26 cellular contexts compared by ENCODE assay signal in the genomic region with DNA sequence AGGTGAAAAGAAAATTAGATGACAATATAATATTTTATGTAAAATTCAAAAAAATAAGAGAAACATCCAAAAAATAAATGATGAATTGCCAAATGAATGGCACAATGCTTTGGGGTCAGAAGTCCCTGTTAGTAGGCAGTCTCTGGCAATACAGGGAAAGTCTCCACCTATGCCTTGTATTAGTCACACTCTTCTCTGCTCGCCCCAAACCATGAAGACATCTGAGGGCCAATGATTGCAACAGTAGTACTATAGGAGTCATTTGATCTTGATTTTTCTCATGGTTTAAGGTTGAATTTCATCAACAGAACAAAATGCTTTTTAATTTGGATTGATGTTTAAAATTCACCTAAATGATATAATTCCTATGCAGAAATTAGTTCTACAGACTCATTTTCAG. TPM values are rescaled to one million over a fixed set of nuclear protein-coding genes. Genes with fewer than 3 reads are reported as not detected.
"Had no signal": no experiment of that assay in that cellular context is flagged by ENCODE, and none has a peak within 500 bp of the region (broad histone marks: within the 10 kb centered on the region; RNA-seq: fewer than 3 reads in every experiment).

No MANE protein-coding gene starts in this region.

- H3K9me3 ChIP-seq: body of pancreas, gastrocnemius medialis, left ventricle myocardium inferior, neutrophil, right lobe of liver, upper lobe of left lung, vagina had no signal

- H3K36me3 ChIP-seq: gastrocnemius medialis, left ventricle myocardium inferior, neutrophil, right lobe of liver, upper lobe of left lung, vagina had no signal

- H3K27ac ChIP-seq: body of pancreas, gastrocnemius medialis, left ventricle myocardium inferior, neutrophil, right lobe of liver, upper lobe of left lung had no signal

- DNase-seq: activated CD4-positive, alpha-beta T cell treated with anti-CD3 and anti-CD28 coated beads for 1 hour; activated CD4-positive, alpha-beta T cell treated with anti-CD3 and anti-CD28 coated beads, Interleukin-2, amount 10 ng/mL, durations not matched to agents 7 days and 5 days; activated CD8-positive, alpha-beta memory T cell treated with anti-CD3 and anti-CD28 coated beads, Interleukin-2, amount 10 ng/mL, durations not matched to agents 7 days and 5 days; activated CD8-positive, alpha-beta T cell treated with anti-CD3 and anti-CD28 coated beads, Interleukin-2, amount 10 ng/mL, durations not matched to agents 7 days and 5 days; activated T-cell treated with anti-CD3 and anti-CD28 coated beads, Interleukin-2, amount 50 U/mL, for 48 hours; aorta; body of pancreas; cortex of kidney; gastrocnemius medialis; glutamatergic neuron; islet precursor cell; left ventricle myocardium inferior; nephron progenitor cell; right lobe of liver; small intestine; stimulated activated CD4-positive, alpha-beta T cell treated with anti-CD3 and anti-CD28 coated beads, Interleukin-4, amount 100 ng/mL, for 24 hours; stimulated activated naive CD8-positive, alpha-beta T cell treated with anti-CD3 and anti-CD28 coated beads, Interleukin-15, amount 100 ng/mL, for 72 hours; substantia nigra; T-helper 9 cell; upper lobe of left lung had no signal

- H3K27me3 ChIP-seq: body of pancreas, vagina had no signal

- H3K4me3 Mint-ChIP-seq: activated CD4-positive, alpha-beta T cell treated with anti-CD3 and anti-CD28 coated beads, Interleukin-2, amount 10 ng/mL, durations not matched to agents 7 days and 5 days; activated CD8-positive, alpha-beta memory T cell treated with anti-CD3 and anti-CD28 coated beads, Interleukin-2, amount 10 ng/mL, durations not matched to agents 7 days and 5 days; activated CD8-positive, alpha-beta T cell treated with anti-CD3 and anti-CD28 coated beads, Interleukin-2, amount 10 ng/mL, durations not matched to agents 7 days and 5 days; nephron progenitor cell; stimulated activated effector memory CD8-positive, alpha-beta T cell treated with anti-CD3 and anti-CD28 coated beads, Interleukin-12 subunit alpha, Interleukin-12 subunit beta, amount 100 ng/mL, for 72 hours; stimulated activated naive CD8-positive, alpha-beta T cell treated with anti-CD3 and anti-CD28 coated beads, Interleukin-15, amount 100 ng/mL, for 72 hours; T-helper 1 cell treated with Interleukin-12 subunit alpha and Interleukin-12 subunit beta and Interleukin-4 antibody, amounts not matched to agents 30 μg/mL and 1 μg/mL, for 36 hours had no signal

- H3K4me3 ChIP-seq: body of pancreas, gastrocnemius medialis, left ventricle myocardium inferior, right lobe of liver, upper lobe of left lung, vagina had no signal

- H3K9me3 Mint-ChIP-seq: activated CD4-positive, alpha-beta T cell treated with anti-CD3 and anti-CD28 coated beads, Interleukin-2, amount 10 ng/mL, durations not matched to agents 7 days and 5 days; activated naive CD4-positive, alpha-beta T cell treated with anti-CD3 and anti-CD28 coated beads, Interleukin-2, amount 50 U/mL, for 72 hours; activated T-helper 2 cell treated with anti-CD3 and anti-CD28 coated beads, Interferon-gamma antibody, Interleukin-2, Interleukin-4, amounts not matched to agents 10 μg/mL and 5 μg/mL and 100 μg/mL, durations not matched to agents 14 hours and 24 hours and 36 hours; nephron progenitor cell; stimulated activated effector memory CD8-positive, alpha-beta T cell treated with anti-CD3 and anti-CD28 coated beads, Interleukin-12 subunit alpha, Interleukin-12 subunit beta, amount 100 ng/mL, for 72 hours; stimulated activated naive CD8-positive, alpha-beta T cell treated with anti-CD3 and anti-CD28 coated beads, Interleukin-15, amount 100 ng/mL, for 72 hours; T-helper 1 cell treated with Interleukin-12 subunit alpha and Interleukin-12 subunit beta and Interleukin-4 antibody, amounts not matched to agents 30 μg/mL and 1 μg/mL, for 36 hours had no signal

- H3K27ac Mint-ChIP-seq: activated CD4-positive, alpha-beta T cell treated with anti-CD3 and anti-CD28 coated beads, Interleukin-2, amount 10 ng/mL, durations not matched to agents 7 days and 5 days; activated CD8-positive, alpha-beta memory T cell treated with anti-CD3 and anti-CD28 coated beads, Interleukin-2, amount 10 ng/mL, durations not matched to agents 7 days and 5 days; activated CD8-positive, alpha-beta T cell treated with anti-CD3 and anti-CD28 coated beads, Interleukin-2, amount 10 ng/mL, durations not matched to agents 7 days and 5 days; activated naive CD4-positive, alpha-beta T cell treated with anti-CD3 and anti-CD28 coated beads, Interleukin-2, amount 50 U/mL, for 72 hours; activated T-helper 2 cell treated with anti-CD3 and anti-CD28 coated beads, Interferon-gamma antibody, Interleukin-2, Interleukin-4, amounts not matched to agents 10 μg/mL and 5 μg/mL and 100 μg/mL, durations not matched to agents 14 hours and 24 hours and 36 hours; stimulated activated effector memory CD8-positive, alpha-beta T cell treated with anti-CD3 and anti-CD28 coated beads, Interleukin-12 subunit alpha, Interleukin-12 subunit beta, amount 100 ng/mL, for 72 hours; stimulated activated naive CD8-positive, alpha-beta T cell treated with anti-CD3 and anti-CD28 coated beads, Interleukin-15, amount 100 ng/mL, for 72 hours; T-helper 1 cell treated with Interleukin-12 subunit alpha and Interleukin-12 subunit beta and Interleukin-4 antibody, amounts not matched to agents 30 μg/mL and 1 μg/mL, for 36 hours had no signal

- H3K36me3 Mint-ChIP-seq: activated CD8-positive, alpha-beta memory T cell treated with anti-CD3 and anti-CD28 coated beads, Interleukin-2, amount 10 ng/mL, durations not matched to agents 7 days and 5 days; stimulated activated effector memory CD8-positive, alpha-beta T cell treated with anti-CD3 and anti-CD28 coated beads, Interleukin-12 subunit alpha, Interleukin-12 subunit beta, amount 100 ng/mL, for 72 hours had no signal

RNA-seq across cellular contexts. Expression of a gene that starts 3.9 kb away (rescaled TPM):
- total RNA-seq: activated CD4-positive, alpha-beta T cell treated with anti-CD3 and anti-CD28 coated beads, Interleukin-2, amount 10 ng/mL, durations not matched to agents 7 days and 5 days; activated CD8-positive, alpha-beta memory T cell treated with anti-CD3 and anti-CD28 coated beads, Interleukin-2, amount 10 ng/mL, durations not matched to agents 7 days and 5 days; activated CD8-positive, alpha-beta T cell treated with anti-CD3 and anti-CD28 coated beads, Interleukin-2, amount 10 ng/mL, durations not matched to agents 7 days and 5 days; activated T-helper 2 cell treated with anti-CD3 and anti-CD28 coated beads, Interferon-gamma antibody, Interleukin-2, Interleukin-4, amounts not matched to agents 10 μg/mL and 5 μg/mL and 100 μg/mL, durations not matched to agents 14 hours and 24 hours and 36 hours; left ventricle myocardium inferior had no signal
